Comparison of ENCODE assay signal across 8 cellular contexts in genomic region chr14:34060747-34061050, GRCh38.
DNase-seq lines count a peak whose midpoint lies in the region; ATAC-seq and TF ChIP-seq lines count a peak whose summit lies in the region.

No MANE protein-coding gene starts in this region.

- H3K36me3 ChIP-seq in body of pancreas (replicated peaks in 1 of 2; ENCODE audit: insufficient read depth in 1 of 2, low read depth in 2 of 2) (no peaks in the 10 kb centered on the region), thymus (ENCODE audit: control insufficient read depth, insufficient read depth) (no peaks in the 10 kb centered on the region)

- no peak for DNase-seq in activated CD4-positive, alpha-beta T cell treated with anti-CD3 and anti-CD28 coated beads for 36 hours
- no peak for DNase-seq in activated CD4-positive, alpha-beta T cell treated with anti-CD3 and anti-CD28 coated beads for 1 hour
- no peak for DNase-seq in body of pancreas
- DNase-seq in lower leg skin (ENCODE audit: low spot score in 2 of 2): no peak
- no peak for DNase-seq in NCI-H2227 treated with DMSO at 0.1 percent for 48 hours (lab: John Stamatoyannopoulos, UW)
- DNase-seq in UCSD-AML1 (lab: John Stamatoyannopoulos, UW; ENCODE audit: unreplicated experiment): no peak

- TF ChIP-seq CTCF in body of pancreas (IDR thresholded peaks at IDR 0.05) (no peak), lower leg skin (IDR thresholded peaks at IDR 0.05) (no peak)

- WGBS in body of pancreas, 2 donors: 40 to 54% methylated on average over 9 of the region's 9 CpGs
- 42 to 48% methylated on average over 9 of the region's 9 CpGs for WGBS in lower leg skin, 2 donors
- WGBS in thymus: 19% methylated on average over 9 of the region's 9 CpGs

- peaks cover 12% of the 10 kb centered on the region for H3K4me1 Mint-ChIP-seq in activated CD4-positive, alpha-beta T cell treated with anti-CD3 and anti-CD28 coated beads for 36 hours

- ATAC-seq in activated CD4-positive, alpha-beta T cell treated with anti-CD3 and anti-CD28 coated beads for 36 hours: no peak
- ATAC-seq in body of pancreas (no peak), HG03439 (IDR thresholded peaks at IDR 0.05; ENCODE audit: unreplicated experiment) (no peak)

- H3K36me3 Mint-ChIP-seq in activated CD4-positive, alpha-beta T cell treated with anti-CD3 and anti-CD28 coated beads for 36 hours (ENCODE audit: low read depth): no peaks in the 10 kb centered on the region

- H3K4me3 ChIP-seq in body of pancreas: no peak overlapping the region
- H3K4me3 ChIP-seq in lower leg skin (ENCODE audit: low read depth, poor library complexity, severe bottlenecking): peak overlapping the region; percentile 58
- peak overlapping the region; percentile 67 for H3K4me3 ChIP-seq in thymus (ENCODE audit: low read length)

- H3K4me1 ChIP-seq in body of pancreas (peaks cover 8% of the 10 kb centered on the region), thymus (ENCODE audit: control insufficient read depth, insufficient read depth, low read length) (no peaks in the 10 kb centered on the region)

- peak overlapping the region; percentile 89 for H3K27ac Mint-ChIP-seq in activated CD4-positive, alpha-beta T cell treated with anti-CD3 and anti-CD28 coated beads for 36 hours

- POLR2A ChIA-PET in activated CD4-positive, alpha-beta T cell treated with anti-CD3 and anti-CD28 coated beads for 36 hours (lab: Charles Lee): interaction anchor here (1.4 kb wide), 1 partner anchor 17 kb away, joined by 6 read pairs; no protein-coding TSS in a partner anchor

- H3K27me3 ChIP-seq in body of pancreas: no peaks in the 10 kb centered on the region
- H3K27me3 ChIP-seq in thymus (ENCODE audit: control insufficient read depth, insufficient read depth): peaks cover 9% of the 10 kb centered on the region

- TF ChIP-seq POLR2A in body of pancreas (IDR thresholded peaks at IDR 0.05) (no peak), lower leg skin (IDR thresholded peaks at IDR 0.05) (no peak)

- H3K9me3 ChIP-seq in body of pancreas (no peaks in the 10 kb centered on the region), thymus (ENCODE audit: control insufficient read depth) (no peaks in the 10 kb centered on the region)

- H3K27ac ChIP-seq in body of pancreas: peak overlapping the region; percentile 56 to 79 (median 74)
- no peak overlapping the region for H3K27ac ChIP-seq in thymus (ENCODE audit: low read depth)

- intact Hi-C loops in activated CD4-positive, alpha-beta T cell treated with anti-CD3 and anti-CD28 coated beads for 36 hours (cut with DNase I, micrococcal nuclease): loop anchor here in 1 of 2 experiments (1.0 kb wide), 1 partner anchor 17 kb away; no protein-coding TSS in a partner anchor
- intact Hi-C loops in body of pancreas (cut with DNase I) (loop anchor here (10.0 kb wide), 1 partner anchor 106 kb away; the partner anchor contains the start of gene EGLN3), lower leg skin (cut with DNase I; ENCODE audit: low total_unique reads) (no loop called here)

- CTCF ChIA-PET in activated CD4-positive, alpha-beta T cell treated with anti-CD3 and anti-CD28 coated beads for 36 hours (lab: Charles Lee): interaction anchor here (0.6 to 0.9 kb wide), 2 partner anchors 9 to 17 kb away, joined by 3 read pairs; no protein-coding TSS in a partner anchor

- H3K9me3 Mint-ChIP-seq in activated CD4-positive, alpha-beta T cell treated with anti-CD3 and anti-CD28 coated beads for 36 hours (ENCODE audit: low read depth): no peaks in the 10 kb centered on the region

- H3K4me3 Mint-ChIP-seq in activated CD4-positive, alpha-beta T cell treated with anti-CD3 and anti-CD28 coated beads for 36 hours: peak overlapping the region; percentile 76

- peaks cover 19% of the 10 kb centered on the region for H3K27me3 Mint-ChIP-seq in activated CD4-positive, alpha-beta T cell treated with anti-CD3 and anti-CD28 coated beads for 36 hours

Comparison
In these comparisons a context has a peak if more than half of its experiments do, and no peak if none do; other contexts are left out.
1. H3K4me3 ChIP-seq: peak in lower leg skin (single experiment) and thymus (single experiment); none in body of pancreas (0 of 2).